In the genomic region with DNA sequence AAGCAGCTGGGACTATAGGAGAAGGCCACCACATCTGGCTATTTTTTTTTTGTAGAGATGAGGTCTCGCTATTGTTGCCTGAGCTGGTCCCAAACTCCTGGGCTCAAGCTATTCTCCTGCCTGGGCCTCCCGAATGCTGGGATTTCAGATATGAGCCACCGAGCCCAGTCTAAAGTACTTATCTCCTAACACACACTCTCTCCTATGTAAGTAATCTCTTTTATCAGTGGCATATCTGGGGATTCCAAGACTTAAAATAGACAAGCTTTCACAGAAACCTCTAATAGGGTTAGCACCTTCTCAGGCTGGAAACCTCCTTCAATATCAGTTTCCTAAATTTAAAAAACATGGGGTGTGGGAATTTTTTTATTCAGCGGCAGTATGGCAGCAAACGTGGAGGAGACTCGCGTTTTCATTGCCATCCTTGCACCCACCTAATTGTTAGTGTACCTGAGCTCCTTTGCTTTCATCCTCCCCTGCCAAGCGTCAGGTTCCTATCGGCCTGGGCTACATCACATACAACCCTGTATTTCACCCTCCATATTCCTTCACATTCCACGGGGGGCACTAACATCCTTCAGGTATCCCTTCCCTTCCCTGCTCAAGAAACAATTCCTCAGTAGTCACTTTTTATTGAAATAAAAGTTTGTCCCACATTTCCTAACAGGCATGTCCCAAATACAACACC, we compare ENCODE assay signal across 8 cellular contexts. TPM values are rescaled to one million over a fixed set of nuclear protein-coding genes. Genes with fewer than 3 reads are reported as not detected.
DNase-seq lines count a peak whose midpoint lies in the region; ATAC-seq and TF ChIP-seq lines count a peak whose summit lies in the region.

No MANE protein-coding gene starts in this region.

- H3K9me3 ChIP-seq in HEK293 (ENCODE audit: control insufficient read depth, insufficient read depth, low read depth, low read length) (no peaks in the 10 kb centered on the region), transverse colon (no peaks in the 10 kb centered on the region)

- TF ChIP-seq POLR2A in transverse colon (IDR thresholded peaks at IDR 0.05), result no peak

- no peaks in the 10 kb centered on the region for H3K36me3 Mint-ChIP-seq in activated naive CD8-positive, alpha-beta T cell treated with anti-CD3 and anti-CD28 coated beads, Interleukin-2, amount 10 ng/mL, durations not matched to agents 7 days and 5 days

- no peak for DNase-seq in activated naive CD8-positive, alpha-beta T cell treated with anti-CD3 and anti-CD28 coated beads, Interleukin-2, amount 10 ng/mL, durations not matched to agents 7 days and 5 days
- no peak for DNase-seq in transverse colon
- no peak for DNase-seq in OCI-M2 (lab: John Stamatoyannopoulos, UW; ENCODE audit: unreplicated experiment)
- DNase-seq in NCI-H128 (lab: John Stamatoyannopoulos, UW; ENCODE audit: unreplicated experiment), result no peak
- DNase-seq in UCSD-AML1 (lab: John Stamatoyannopoulos, UW; ENCODE audit: unreplicated experiment), result no peak

- H3K9me3 Mint-ChIP-seq in activated naive CD8-positive, alpha-beta T cell treated with anti-CD3 and anti-CD28 coated beads, Interleukin-2, amount 10 ng/mL, durations not matched to agents 7 days and 5 days, result no peaks in the 10 kb centered on the region

- H3K4me1 Mint-ChIP-seq in activated naive CD8-positive, alpha-beta T cell treated with anti-CD3 and anti-CD28 coated beads, Interleukin-2, amount 10 ng/mL, durations not matched to agents 7 days and 5 days, result peaks cover 15% of the 10 kb centered on the region

- H3K27ac ChIP-seq in 22Rv1, result peak overlapping the region; percentile 76
- peak overlapping the region; percentile 79 for H3K27ac ChIP-seq in HEK293 (ENCODE audit: extremely low read depth, low read depth, low read length)
- peak overlapping the region; percentile 98 for H3K27ac ChIP-seq in layer of hippocampus (ENCODE audit: low read depth, low read length)
- peak overlapping the region; percentile 85 to 93 (median 90) for H3K27ac ChIP-seq in transverse colon

- no peak for TF ChIP-seq EP300 in transverse colon (IDR thresholded peaks at IDR 0.05; ENCODE audit: low read depth)

- H3K27ac Mint-ChIP-seq in activated naive CD8-positive, alpha-beta T cell treated with anti-CD3 and anti-CD28 coated beads, Interleukin-2, amount 10 ng/mL, durations not matched to agents 7 days and 5 days, result peak overlapping the region; percentile 95

- peaks cover 7% of the 10 kb centered on the region for H3K4me1 ChIP-seq in HEK293 (ENCODE audit: control insufficient read depth, insufficient read depth, low read length)
- H3K4me1 ChIP-seq in transverse colon, result peaks cover 12 to 18% (median 14%) of the 10 kb centered on the region in 4 donors

- CTCF ChIA-PET in HEK293 (lab: Yijun Ruan, JAX), result interaction anchor here (0.6 to 1.3 kb wide), 6 partner anchors 20 to 636 kb away, joined by 3 to 12 read pairs (median 5); a partner anchor contains a TSS

- intact Hi-C loops in transverse colon (cut with DNase I; ENCODE audit: low total_unique reads), result no loop called here

- POLR2A ChIA-PET in HEK293 (lab: Yijun Ruan, JAX), result interaction anchor here (1.1 to 1.6 kb wide), 5 partner anchors 11 to 90 kb away, joined by 3 to 5 read pairs (median 3); a partner anchor contains a TSS
- POLR2A ChIA-PET in activated naive CD8-positive, alpha-beta T cell treated with anti-CD3 and anti-CD28 coated beads, Interleukin-2, amount 10 ng/mL, durations not matched to agents 7 days and 5 days (lab: Charles Lee), result interaction anchor here (0.7 kb wide), 1 partner anchor 9 kb away, joined by 4 read pairs; no protein-coding TSS in a partner anchor

- in situ Hi-C loops in transverse colon (cut with MboI; ENCODE audit: low pct_ligation_motif_present in 1 of 4, low pct_unique_long_range_greater_than_20kb in 1 of 4, low sequenced_read_pairs in 3 of 4), result no loop called here

- ATAC-seq in activated naive CD8-positive, alpha-beta T cell treated with anti-CD3 and anti-CD28 coated beads, Interleukin-2, amount 10 ng/mL, durations not matched to agents 7 days and 5 days (ENCODE audit: low read depth), result no peak

- peaks cover 31% of the 10 kb centered on the region for H3K27me3 Mint-ChIP-seq in activated naive CD8-positive, alpha-beta T cell treated with anti-CD3 and anti-CD28 coated beads, Interleukin-2, amount 10 ng/mL, durations not matched to agents 7 days and 5 days

- peak overlapping the region; percentile 73 for H3K4me3 ChIP-seq in HEK293 (ENCODE audit: low read depth, low read length)
- peak overlapping the region; percentile 49 to 88 (median 60) for H3K4me3 ChIP-seq in transverse colon

- 21 to 59% methylated on average over 6 to 10 of the region's 10 CpGs for WGBS in transverse colon (ENCODE audit: low coverage in 1 of 2), 2 donors

- H3K36me3 ChIP-seq in HEK293 (ENCODE audit: control insufficient read depth in 2 of 2, insufficient read depth in 1 of 2, low read length in 2 of 2), result peaks cover 0 to 4% of the 10 kb centered on the region in 2 experiments; a peak in 1 of 3 replicates
- H3K36me3 ChIP-seq in transverse colon, result no peaks in the 10 kb centered on the region

- peak; percentile 15; the same call in 1 of the 2 replicates for TF ChIP-seq CTCF in 22Rv1 (IDR thresholded peaks at IDR 0.05)
- TF ChIP-seq CTCF in HEK293 (tag by site-specific recombination; IDR thresholded peaks at IDR 0.05), result peak; percentile 46; the same call in 1 of the 2 replicates
- TF ChIP-seq CTCF in transverse colon (IDR thresholded peaks at IDR 0.05), result peak in 1 of 5 experiments; percentile 17

- H3K4me3 Mint-ChIP-seq in activated naive CD8-positive, alpha-beta T cell treated with anti-CD3 and anti-CD28 coated beads, Interleukin-2, amount 10 ng/mL, durations not matched to agents 7 days and 5 days, result peak overlapping the region; percentile 97

- H3K27me3 ChIP-seq in layer of hippocampus (ENCODE audit: control insufficient read depth, insufficient read depth, low read length) (no peaks in the 10 kb centered on the region), transverse colon (no peaks in the 10 kb centered on the region)

TF ChIP-seq in HEK293, 187 proteins besides CTCF, POLR2A, EP300 and RAD21:
- no peak for TF ChIP-seq ZNF560 (tag by site-specific recombination; IDR thresholded peaks at IDR 0.05; ENCODE audit: borderline replicate concordance)
- TF ChIP-seq ZNF626 (tag by site-specific recombination; IDR thresholded peaks at IDR 0.05), result no peak
- TF ChIP-seq ZNF335 (tag by site-specific recombination; conservative IDR thresholded peaks at IDR 0.05), result no peak
- no peak for TF ChIP-seq ZNF426 (tag by site-specific recombination; IDR thresholded peaks at IDR 0.05)
- TF ChIP-seq ZNF341 (tag by site-specific recombination; IDR thresholded peaks at IDR 0.05; ENCODE audit: low read depth), result no peak
TF ChIP-seq in HEK293: peak in this region for 0.

RNA-seq across cellular contexts. Expression of a gene that starts 1.1 kb away (rescaled TPM):
- total RNA-seq in activated naive CD8-positive, alpha-beta T cell treated with anti-CD3 and anti-CD28 coated beads, Interleukin-2, amount 10 ng/mL, durations not matched to agents 7 days and 5 days, result 10 to 100 TPM; 83.1 to 98.4 TPM
- 100 to 1,000 TPM in 1 of 4 donors, 10 to 100 TPM in 3; 30.4 to 159 (median 43.4) TPM for total RNA-seq in transverse colon

RNA-seq across cellular contexts. Expression of a gene that starts 17.3 kb away (rescaled TPM):
- total RNA-seq in activated naive CD8-positive, alpha-beta T cell treated with anti-CD3 and anti-CD28 coated beads, Interleukin-2, amount 10 ng/mL, durations not matched to agents 7 days and 5 days, result not detected
- total RNA-seq in transverse colon, result 10 to 100 TPM in 2 of 4 donors, 1 to 10 TPM in 2; 6.1 to 88.0 (median 23.4) TPM

RNA-seq across cellular contexts. Expression of a gene that starts 29.5 kb away (rescaled TPM):
- 10 to 100 TPM; 61.0 to 63.5 TPM for total RNA-seq in activated naive CD8-positive, alpha-beta T cell treated with anti-CD3 and anti-CD28 coated beads, Interleukin-2, amount 10 ng/mL, durations not matched to agents 7 days and 5 days
- total RNA-seq in transverse colon, result 100 to 1,000 TPM in 1 of 4 donors, 10 to 100 TPM in 3; 58.3 to 111 (median 79.7) TPM

RNA-seq across cellular contexts. Expression of a gene that starts 36.7 kb away (rescaled TPM):
- under 1 TPM; 0.43 to 0.78 TPM for total RNA-seq in activated naive CD8-positive, alpha-beta T cell treated with anti-CD3 and anti-CD28 coated beads, Interleukin-2, amount 10 ng/mL, durations not matched to agents 7 days and 5 days
- total RNA-seq in transverse colon, result 10 to 100 TPM; 17.9 to 87.6 (median 40.9) TPM

RNA-seq across cellular contexts. Expression of a gene that starts 54.8 kb away (rescaled TPM):
- total RNA-seq in activated naive CD8-positive, alpha-beta T cell treated with anti-CD3 and anti-CD28 coated beads, Interleukin-2, amount 10 ng/mL, durations not matched to agents 7 days and 5 days, result 10 to 100 TPM; 37.0 to 38.5 TPM
- 100 to 1,000 TPM; 128 to 400 (median 171) TPM for total RNA-seq in transverse colon

Comparison
In these comparisons a context has a peak if more than half of its experiments do, and no peak if none do; other contexts are left out.
1. RNA of a gene that starts 17.3 kb away (total RNA-seq): 6.1 to 88.0 TPM in transverse colon; not detected in activated naive CD8-positive, alpha-beta T cell treated with anti-CD3 and anti-CD28 coated beads, Interleukin-2, amount 10 ng/mL, durations not matched to agents 7 days and 5 days; every median in the first group is over 4 times any median in the second.
2. Peak in every context shown above with its lines, with median percentiles within 50 percentile points of each other: H3K27ac ChIP-seq.